ENCODE assay signal across 27 cellular contexts in the genomic region with DNA sequence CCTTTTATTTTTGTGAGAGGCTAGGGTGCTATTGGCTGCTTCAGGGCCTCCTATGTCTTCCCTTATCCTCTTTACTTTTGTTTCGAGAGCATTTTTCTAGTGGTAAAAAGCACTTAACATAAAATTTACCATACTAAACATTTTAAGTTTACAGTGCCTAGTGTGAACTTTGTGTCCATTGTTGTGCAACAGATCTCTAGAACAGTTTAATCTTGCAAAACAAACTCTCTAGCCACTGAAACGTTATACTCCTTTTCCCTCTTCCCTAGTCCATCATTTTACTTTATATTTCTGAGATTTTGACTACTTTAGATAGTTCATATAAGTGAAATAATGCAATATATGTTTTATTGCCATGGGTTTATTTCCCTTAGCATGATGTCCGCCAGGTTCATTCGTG.
"Had no signal": no experiment of that assay in that cellular context is flagged by ENCODE, and none has a peak within 500 bp of the region (broad histone marks: within the 10 kb centered on the region; RNA-seq: fewer than 3 reads in every experiment).

No MANE protein-coding gene starts in this region.

- FAIRE-seq: endometrium, islet of Langerhans, keratinocyte had no signal

- H3K4me1 Mint-ChIP-seq: endodermal cell, mesothelial cell of epicardium had no signal

- H3K27ac ChIP-seq: colonic mucosa, epithelial cell of prostate, esophagus squamous epithelium, gastrocnemius medialis, heart right ventricle, left lung, lower lobe of right lung had no signal

- H3K4me1 ChIP-seq: colonic mucosa, esophagus squamous epithelium, gastrocnemius medialis, heart right ventricle, left lung, lower lobe of right lung had no signal

- H3K36me3 Mint-ChIP-seq: mesothelial cell of epicardium had no signal

- H3K9me3 ChIP-seq: colonic mucosa, esophagus squamous epithelium, gastrocnemius medialis, heart right ventricle, left lung, lower lobe of right lung, mucosa of descending colon had no signal

- ATAC-seq: effector memory CD8-positive, alpha-beta T cell; esophagus mucosa; gastrocnemius medialis; heart right ventricle; left cardiac atrium; left lung; left ventricle myocardium superior; lower lobe of right lung; mucosa of descending colon had no signal

- H3K4me3 Mint-ChIP-seq: dendritic cell treated with granulocyte-macrophage colony-stimulating factor and Interleukin-4, amounts not matched to agents 40 ng/mL and 50 ng/mL, for 4 days; effector memory CD8-positive, alpha-beta T cell; endodermal cell; mesothelial cell of epicardium had no signal

- H3K4me3 ChIP-seq: colonic mucosa, esophagus squamous epithelium, gastrocnemius medialis, heart right ventricle, left lung, lower lobe of right lung, mucosa of descending colon had no signal

- H3K27me3 ChIP-seq: colonic mucosa, esophagus squamous epithelium, gastrocnemius medialis, heart right ventricle, left lung had no signal

- H3K36me3 ChIP-seq: colonic mucosa, esophagus squamous epithelium, gastrocnemius medialis, heart right ventricle, left lung, lower lobe of right lung had no signal

- DNase-seq: colonic mucosa; cortex of kidney; effector CD8-positive, alpha-beta T cell; effector memory CD8-positive, alpha-beta T cell; endodermal cell; erythroblast; esophagus squamous epithelium; foreskin fibroblast; foreskin melanocyte; gastrocnemius medialis; glutamatergic neuron; head of caudate nucleus; heart right ventricle; hippocampal formation; left cardiac atrium; left lung; left ventricle myocardium superior; lower lobe of right lung; mesenchymal stem cell; mucosa of descending colon had no signal

- H3K27me3 Mint-ChIP-seq: dendritic cell treated with granulocyte-macrophage colony-stimulating factor and Interleukin-4, amounts not matched to agents 40 ng/mL and 50 ng/mL, for 4 days; effector memory CD8-positive, alpha-beta T cell had no signal

- H3K9me3 Mint-ChIP-seq: endodermal cell, mesothelial cell of epicardium had no signal

- H3K27ac Mint-ChIP-seq: dendritic cell treated with granulocyte-macrophage colony-stimulating factor and Interleukin-4, amounts not matched to agents 40 ng/mL and 50 ng/mL, for 4 days; effector memory CD8-positive, alpha-beta T cell; endodermal cell; mesothelial cell of epicardium had no signal
